Comparison of ENCODE assay signal across 20 cellular contexts in the genomic region with DNA sequence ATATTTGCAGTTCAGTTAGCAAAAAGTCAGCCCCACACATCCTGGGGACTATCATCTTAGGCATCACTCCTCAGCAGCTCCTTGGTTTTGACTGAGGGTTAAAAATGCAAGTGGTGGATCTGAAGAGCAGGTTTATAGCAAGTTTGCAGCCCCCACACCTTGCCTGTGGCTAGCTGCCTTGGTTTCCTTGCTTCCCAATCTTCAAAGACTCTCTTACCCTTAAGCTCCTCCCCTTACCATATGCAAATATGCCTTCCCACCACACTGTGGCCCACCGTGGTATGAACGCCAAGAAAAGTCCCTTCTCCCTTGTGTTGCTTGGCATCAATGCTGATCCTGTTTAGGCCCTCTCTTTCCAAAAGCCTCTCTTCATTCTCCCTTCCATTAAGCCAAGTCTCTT. TPM values are rescaled to one million over a fixed set of nuclear protein-coding genes. Genes with fewer than 3 reads are reported as not detected.
A peak's percentile ranks its signal among the peaks of the same experiment; 100 is the strongest.
DNase-seq lines count a peak whose midpoint lies in the region; ATAC-seq and TF ChIP-seq lines count a peak whose summit lies in the region.
"Had no signal": no experiment of that assay in that cellular context is flagged by ENCODE, and none has a peak within 500 bp of the region (broad histone marks: within the 10 kb centered on the region; RNA-seq: fewer than 3 reads in every experiment).

No MANE protein-coding gene starts in this region.

- peak overlapping the region; percentile 14 for H3K27ac Mint-ChIP-seq in activated naive CD4-positive, alpha-beta T cell treated with anti-CD3 and anti-CD28 coated beads, Interleukin-2, amount 50 U/mL, for 24 hours
- H3K27ac Mint-ChIP-seq in activated naive CD4-positive, alpha-beta T cell treated with anti-CD3 and anti-CD28 coated beads, Interleukin-2, amount 50 U/mL, for 72 hours: no peak overlapping the region
- H3K27ac Mint-ChIP-seq: B cell; CD4-positive, alpha-beta T cell; CD8-positive, alpha-beta T cell had no signal

- H2AFZ ChIP-seq in Loucy (ENCODE audit: low read length): peak overlapping the region; percentile 50

- H3K27me3 Mint-ChIP-seq in activated naive CD4-positive, alpha-beta T cell treated with anti-CD3 and anti-CD28 coated beads, Interleukin-2, amount 50 U/mL, for 24 hours: peaks cover 2% of the 10 kb centered on the region

- H3K4me3 Mint-ChIP-seq in activated naive CD4-positive, alpha-beta T cell treated with anti-CD3 and anti-CD28 coated beads, Interleukin-2, amount 50 U/mL, for 24 hours: no peak overlapping the region
- H3K4me3 Mint-ChIP-seq: B cell; CD4-positive, alpha-beta T cell; CD8-positive, alpha-beta T cell had no signal

- peak overlapping the region; percentile 35 for H3K4me3 ChIP-seq in Loucy (ENCODE audit: low read length, poor library complexity, severe bottlenecking)
- H3K4me3 ChIP-seq: A549; BLaER1 treated with 17β-estradiol and CSF1 and Interleukin-3, amounts not matched to agents 10 nM and 100 nM; GM12878 had no signal

- no peaks in the 10 kb centered on the region for H3K9me2 ChIP-seq in Loucy (replicated peaks; ENCODE audit: low read depth, low read length)

- H3K4me1 ChIP-seq in Loucy (ENCODE audit: insufficient read depth, low read length, poor library complexity, severe bottlenecking): peaks cover 31% of the 10 kb centered on the region
- H3K4me1 ChIP-seq: A549, Caco-2 had no signal

- H3K9me3 ChIP-seq in Loucy (ENCODE audit: insufficient read depth, low read depth, low read length): no peaks in the 10 kb centered on the region
- H3K9me3 ChIP-seq: A549; BLaER1 treated with 17β-estradiol and CSF1 and Interleukin-3, amounts not matched to agents 10 nM and 100 nM; Caco-2 had no signal

- no peaks in the 10 kb centered on the region for H3K9me3 Mint-ChIP-seq in activated naive CD4-positive, alpha-beta T cell treated with anti-CD3 and anti-CD28 coated beads, Interleukin-2, amount 50 U/mL, for 24 hours
- H3K9me3 Mint-ChIP-seq in activated naive CD4-positive, alpha-beta T cell treated with anti-CD3 and anti-CD28 coated beads, Interleukin-2, amount 50 U/mL, for 72 hours: no peaks in the 10 kb centered on the region
- H3K9me3 Mint-ChIP-seq: CD4-positive, alpha-beta T cell; CD8-positive, alpha-beta T cell had no signal

- no peaks in the 10 kb centered on the region for H3K36me3 Mint-ChIP-seq in activated naive CD4-positive, alpha-beta T cell treated with anti-CD3 and anti-CD28 coated beads, Interleukin-2, amount 50 U/mL, for 24 hours
- no peaks in the 10 kb centered on the region for H3K36me3 Mint-ChIP-seq in activated naive CD4-positive, alpha-beta T cell treated with anti-CD3 and anti-CD28 coated beads, Interleukin-2, amount 50 U/mL, for 72 hours
- H3K36me3 Mint-ChIP-seq: CD8-positive, alpha-beta T cell had no signal

- DNase-seq in activated naive CD4-positive, alpha-beta T cell treated with anti-CD3 and anti-CD28 coated beads, Interleukin-2, amount 50 U/mL, for 72 hours (ENCODE audit: low spot score in 2 of 2): no peak
- no peak for DNase-seq in SKM-1 treated with dmso at 0.1 percent for 144 hours (lab: John Stamatoyannopoulos, UW; ENCODE audit: unreplicated experiment)
- no peak for DNase-seq in sciatic nerve (ENCODE audit: low spot score)
- DNase-seq: AML-193; Caco-2; Calu3; CD4-positive, alpha-beta T cell; CD8-positive, alpha-beta T cell; DMS79 treated with DMSO at 0.1 percent for 48 hours; EL; GDM1 had no signal

- intact Hi-C loops in sciatic nerve (cut with DNase I): loop anchor here (10.0 kb wide), 2 partner anchors 92 to 832 kb away; no protein-coding TSS in a partner anchor

- H3K36me3 ChIP-seq in Loucy (ENCODE audit: insufficient read depth, low read length): no peaks in the 10 kb centered on the region
- H3K36me3 ChIP-seq: BLaER1 treated with 17β-estradiol and CSF1 and Interleukin-3, amounts not matched to agents 10 nM and 100 nM had no signal

- no peaks in the 10 kb centered on the region for H3K27me3 ChIP-seq in Loucy (ENCODE audit: insufficient read depth, low read length, poor library complexity, severe bottlenecking)
- H3K27me3 ChIP-seq: BLaER1 treated with 17β-estradiol and CSF1 and Interleukin-3, amounts not matched to agents 10 nM and 100 nM had no signal

- TF ChIP-seq CTCF in Loucy (conservative IDR thresholded peaks at IDR 0.05; ENCODE audit: low read length): no peak

- H4K20me1 ChIP-seq in Loucy (ENCODE audit: insufficient read depth, low read length, poor library complexity, severe bottlenecking): no peaks in the 10 kb centered on the region
- H4K20me1 ChIP-seq: BLaER1 treated with 17β-estradiol and CSF1 and Interleukin-3, amounts not matched to agents 10 nM and 100 nM had no signal

- H3K79me2 ChIP-seq in Loucy (ENCODE audit: insufficient read depth, low read length): no peaks in the 10 kb centered on the region

- H3K4me1 Mint-ChIP-seq in activated naive CD4-positive, alpha-beta T cell treated with anti-CD3 and anti-CD28 coated beads, Interleukin-2, amount 50 U/mL, for 24 hours: no peaks in the 10 kb centered on the region
- H3K4me1 Mint-ChIP-seq: B cell had no signal

- no peaks in the 10 kb centered on the region for H3F3A ChIP-seq in Loucy (ENCODE audit: low read depth)

- peak overlapping the region; percentile 57 for H3K4me2 ChIP-seq in Loucy (ENCODE audit: low read depth, low read length, poor library complexity, severe bottlenecking)
- H3K4me2 ChIP-seq: A549 had no signal

- peak overlapping the region; percentile 28 for H3K9ac ChIP-seq in Loucy (ENCODE audit: low read depth, low read length, poor library complexity, severe bottlenecking)
- H3K9ac ChIP-seq: BLaER1 treated with 17β-estradiol and CSF1 and Interleukin-3, amounts not matched to agents 10 nM and 100 nM had no signal

- no peak for ATAC-seq in activated naive CD4-positive, alpha-beta T cell treated with anti-CD3 and anti-CD28 coated beads, Interleukin-2, amount 50 U/mL, for 72 hours
- no peak for ATAC-seq in sciatic nerve
- ATAC-seq: A549; CD8-positive, alpha-beta T cell; GM12878 had no signal

RNA-seq across cellular contexts. Expression of gene AGXT2, which starts 45.0 kb away (rescaled TPM):
- total RNA-seq in activated naive CD4-positive, alpha-beta T cell treated with anti-CD3 and anti-CD28 coated beads, Interleukin-2, amount 50 U/mL, for 72 hours: not detected
- total RNA-seq in sciatic nerve: not detected
- total RNA-seq: A172; B cell; Caco-2; Calu3; CD4-positive, alpha-beta T cell; CD8-positive, alpha-beta T cell; Daoy; G401; GM12878 had no signal
